8 cellular contexts compared by ENCODE assay signal in the genomic region with DNA sequence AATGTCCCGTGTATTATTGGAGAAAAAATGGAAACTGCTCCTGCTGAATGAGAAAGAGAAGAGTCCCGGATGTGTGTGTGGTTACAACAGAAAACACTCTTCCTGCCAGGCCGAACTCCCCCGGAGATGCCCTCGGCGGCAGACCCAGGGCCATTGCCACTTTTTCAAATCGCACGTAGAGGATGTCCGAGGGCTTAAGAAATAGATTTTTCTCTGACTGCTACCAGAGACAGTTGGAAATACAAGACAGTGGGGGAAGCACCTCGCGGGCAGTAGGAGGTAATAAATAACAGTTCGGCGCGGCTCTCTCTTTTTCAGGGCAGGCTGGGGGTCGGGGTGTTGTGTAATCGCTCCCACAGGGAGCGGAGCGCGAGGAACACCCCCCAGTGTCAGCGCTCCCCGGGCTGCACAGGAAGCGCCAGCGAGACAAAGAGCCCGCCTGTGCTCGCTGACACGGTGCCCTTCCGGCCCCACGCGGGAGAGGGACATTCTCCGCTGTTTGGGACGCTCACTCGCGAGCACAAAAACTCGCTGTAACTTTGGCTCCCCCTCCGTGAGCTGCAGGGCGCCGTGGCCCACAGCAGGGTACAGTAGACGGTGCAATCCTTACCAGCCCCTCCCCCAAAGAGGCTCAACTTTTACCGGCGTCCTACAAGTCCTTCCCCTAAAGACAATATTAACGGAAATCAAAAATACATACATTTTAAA. TPM values are rescaled to one million over a fixed set of nuclear protein-coding genes. Genes with fewer than 3 reads are reported as not detected.
DNase-seq lines count a peak whose midpoint lies in the region; ATAC-seq and TF ChIP-seq lines count a peak whose summit lies in the region.

No MANE protein-coding gene starts in this region.

- peaks cover 21% of the 10 kb centered on the region for H3K4me1 ChIP-seq in endodermal cell (ENCODE audit: control insufficient read depth, insufficient read depth, low read length)

- H3K9me3 Mint-ChIP-seq in endodermal cell (no peaks in the 10 kb centered on the region), mesothelial cell of epicardium (no peaks in the 10 kb centered on the region)

- H3K4me1 Mint-ChIP-seq in endodermal cell (peaks cover 34% of the 10 kb centered on the region), mesothelial cell of epicardium (peaks cover 44% of the 10 kb centered on the region)

- DNase-seq in AG09309 (ENCODE audit: low read depth): peak; percentile 78
- DNase-seq in NCI-H82 treated with DMSO at 0.1 percent for 48 hours (lab: John Stamatoyannopoulos, UW; ENCODE audit: unreplicated experiment): peak; percentile 23
- DNase-seq in activated CD8-positive, alpha-beta memory T cell treated with anti-CD3 and anti-CD28 coated beads for 4 hours (ENCODE audit: low read depth in 2 of 2): peak; percentile 28 to 37
- DNase-seq in endodermal cell: peak; percentile 77
- DNase-seq in mesothelial cell of epicardium (ENCODE audit: low spot score in 2 of 2, unreplicated experiment in 2 of 2): peak; percentile 26 to 55
- peak; percentile 22 to 35 for DNase-seq in stimulated activated CD8-positive, alpha-beta memory T cell treated with anti-CD3 and anti-CD28 coated beads, Interleukin-2, amount 100 ng/mL, for 1 hour (ENCODE audit: low read depth in 2 of 2)

- H3K27ac ChIP-seq in endodermal cell (ENCODE audit: low read depth, low read length): peak overlapping the region; percentile 98

- H3K9ac ChIP-seq in endodermal cell (ENCODE audit: extremely low read depth, low read length, poor library complexity, severe bottlenecking): peak overlapping the region; percentile 95

- TF ChIP-seq CTCF in AG09309 (IDR thresholded peaks at IDR 0.05; ENCODE audit: control insufficient read depth, insufficient read depth, low read depth, low read length, missing control alignments) (no peak), endodermal cell (conservative IDR thresholded peaks at IDR 0.05) (no peak), mesothelial cell of epicardium (IDR thresholded peaks at IDR 0.05; ENCODE audit: unreplicated experiment) (no peak)

- no peaks in the 10 kb centered on the region for H3K36me3 ChIP-seq in endodermal cell (ENCODE audit: control insufficient read depth, insufficient read depth, low read length)

- peak; percentile 64 for ATAC-seq in GM18868 (IDR thresholded peaks at IDR 0.05; ENCODE audit: unreplicated experiment)
- peak; percentile 52 for ATAC-seq in HG03095 (IDR thresholded peaks at IDR 0.05; ENCODE audit: unreplicated experiment)

- H3K27me3 Mint-ChIP-seq in endodermal cell (ENCODE audit: insufficient read depth) (no peaks in the 10 kb centered on the region), mesothelial cell of epicardium (ENCODE audit: low read depth) (no peaks in the 10 kb centered on the region)

- no peaks in the 10 kb centered on the region for H3K9me3 ChIP-seq in endodermal cell (ENCODE audit: control insufficient read depth, low read length)

- H3K27me3 ChIP-seq in endodermal cell (ENCODE audit: control insufficient read depth, insufficient read depth, low read length, poor library complexity, severe bottlenecking): no peaks in the 10 kb centered on the region

- H3K4me3 Mint-ChIP-seq in endodermal cell (peak overlapping the region; percentile 88), mesothelial cell of epicardium (peak overlapping the region; percentile 98)

- H3K36me3 Mint-ChIP-seq in endodermal cell (ENCODE audit: low read depth): no peaks in the 10 kb centered on the region
- H3K36me3 Mint-ChIP-seq in mesothelial cell of epicardium: no peaks in the 10 kb centered on the region

- H3K27ac Mint-ChIP-seq in endodermal cell (peak overlapping the region; percentile 97), mesothelial cell of epicardium (peak overlapping the region; percentile 98)

- H3K4me3 ChIP-seq in AG09309 (ENCODE audit: control insufficient read depth, low read depth, low read length) (peak overlapping the region; percentile 73), endodermal cell (ENCODE audit: low read length) (peak overlapping the region; percentile 88)

- WGBS in endodermal cell (ENCODE audit: insufficient coverage in 1 of 2, insufficient read length in 1 of 2), 2 experiments: 0% methylated on average over 5 to 41 of the region's 41 CpGs

RNA-seq across cellular contexts. Expression of a gene that starts 1.1 kb away (rescaled TPM):
- total RNA-seq in endodermal cell (10 to 100 TPM; 47.5 to 49.7 TPM), mesothelial cell of epicardium (137 to 140 TPM (median 138 TPM) in 3 replicates)
- 77.0 TPM for polyA plus RNA-seq in endodermal cell (2013, experiment 1 of 2)
- 77.0 TPM for polyA plus RNA-seq in endodermal cell (2013, experiment 2 of 2)

Comparison
In these comparisons a context has a peak if more than half of its experiments do, and no peak if none do; other contexts are left out.
1. Peak in every context shown above with its lines: DNase-seq, ATAC-seq, H3K4me3 ChIP-seq and H3K27ac ChIP-seq.
2. DNase-seq: peak in every context shown above with its lines; median percentile 78 in AG09309; 77 in endodermal cell; 40 in mesothelial cell of epicardium; 32 in activated CD8-positive, alpha-beta memory T cell treated with anti-CD3 and anti-CD28 coated beads for 4 hours; 28 in stimulated activated CD8-positive, alpha-beta memory T cell treated with anti-CD3 and anti-CD28 coated beads, Interleukin-2, amount 100 ng/mL, for 1 hour; 23 in NCI-H82 treated with DMSO at 0.1 percent for 48 hours.